Comparison of ENCODE assay signal across 15 cellular contexts in genomic region chr7:42263971-42264370, GRCh38. TPM values are rescaled to one million over a fixed set of nuclear protein-coding genes. Genes with fewer than 3 reads are reported as not detected.
"Had no signal": no experiment of that assay in that cellular context is flagged by ENCODE, and none has a peak within 500 bp of the region (broad histone marks: within the 10 kb centered on the region; RNA-seq: fewer than 3 reads in every experiment).

No MANE protein-coding gene starts in this region.

- H3K4me1 ChIP-seq: colonic mucosa, testis had no signal

- H3K27me3 ChIP-seq: ascending aorta, cardiac muscle cell, colonic mucosa, testis had no signal

- ATAC-seq: activated CD8-positive, alpha-beta T cell treated with anti-CD3 and anti-CD28 coated beads for 36 hours; left colon; stimulated activated naive CD8-positive, alpha-beta T cell treated with anti-CD3 and anti-CD28 coated beads, Interleukin-15, amount 100 ng/mL, for 72 hours had no signal

- H3K4me3 ChIP-seq: ascending aorta, cardiac muscle cell, colonic mucosa, skin epidermis, testis had no signal

- H3K27ac Mint-ChIP-seq: activated CD8-positive, alpha-beta T cell treated with anti-CD3 and anti-CD28 coated beads for 36 hours; stimulated activated naive CD8-positive, alpha-beta T cell treated with anti-CD3 and anti-CD28 coated beads, Interleukin-15, amount 100 ng/mL, for 72 hours had no signal

- H3K4me3 Mint-ChIP-seq: activated CD8-positive, alpha-beta T cell treated with anti-CD3 and anti-CD28 coated beads for 36 hours; nephron; stimulated activated naive CD8-positive, alpha-beta T cell treated with anti-CD3 and anti-CD28 coated beads, Interleukin-15, amount 100 ng/mL, for 72 hours had no signal

- H3K4me1 Mint-ChIP-seq: stimulated activated naive CD8-positive, alpha-beta T cell treated with anti-CD3 and anti-CD28 coated beads, Interleukin-15, amount 100 ng/mL, for 72 hours had no signal

- H3K9me3 ChIP-seq: ascending aorta, colonic mucosa, testis had no signal

- H3K27ac ChIP-seq: cardiac muscle cell, colonic mucosa, testis, WERI-Rb-1 had no signal

- H3K9me3 Mint-ChIP-seq: activated CD8-positive, alpha-beta T cell treated with anti-CD3 and anti-CD28 coated beads for 36 hours; nephron; stimulated activated naive CD8-positive, alpha-beta T cell treated with anti-CD3 and anti-CD28 coated beads, Interleukin-15, amount 100 ng/mL, for 72 hours had no signal

- DNase-seq: activated CD4-positive, alpha-beta T cell treated with anti-CD3 and anti-CD28 coated beads for 4 hours; activated CD8-positive, alpha-beta memory T cell treated with anti-CD3 and anti-CD28 coated beads, Interleukin-2, amount 50 U/mL, for 4 hours; activated CD8-positive, alpha-beta T cell treated with anti-CD3 and anti-CD28 coated beads for 36 hours; colonic mucosa; effector CD8-positive, alpha-beta T cell; left colon; stimulated activated CD4-positive, alpha-beta T cell treated with anti-CD3 and anti-CD28 coated beads, Interleukin-4, amount 100 ng/mL, for 4 hours; stimulated activated naive CD8-positive, alpha-beta T cell treated with anti-CD3 and anti-CD28 coated beads, Interleukin-15, amount 100 ng/mL, for 72 hours; T1000; testis; WERI-Rb-1 had no signal

- H3K36me3 ChIP-seq: ascending aorta, cardiac muscle cell, colonic mucosa, WERI-Rb-1 had no signal

RNA-seq across cellular contexts. Expression of gene GLI3, which starts 27.0 kb away (rescaled TPM):
- total RNA-seq: activated CD8-positive, alpha-beta T cell treated with anti-CD3 and anti-CD28 coated beads for 36 hours had no signal
